25 cellular contexts compared by ENCODE assay signal in the genomic region with DNA sequence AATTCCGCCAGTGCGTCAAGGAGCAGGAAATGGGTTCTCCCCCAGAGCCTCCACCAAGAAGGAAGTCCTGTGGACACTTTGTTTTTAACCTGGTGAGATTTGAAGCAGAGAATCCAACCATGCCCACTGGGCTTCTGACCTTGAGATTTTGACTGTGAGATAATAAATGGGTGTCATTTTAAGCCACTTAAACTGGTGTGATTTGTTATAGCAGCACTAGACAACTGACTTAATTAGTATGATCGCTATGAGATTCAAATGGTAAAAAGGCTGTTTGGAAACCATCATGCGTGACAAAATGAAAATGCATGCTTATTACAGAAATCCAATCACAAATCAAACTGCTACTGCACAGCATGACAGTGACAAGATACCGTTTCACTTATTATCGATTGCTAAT.
"Had no signal": no experiment of that assay in that cellular context is flagged by ENCODE, and none has a peak within 500 bp of the region (broad histone marks: within the 10 kb centered on the region; RNA-seq: fewer than 3 reads in every experiment).

No MANE protein-coding gene starts in this region.

- DNase-seq: immature natural killer cell; kidney; left colon; left lung; lower lobe of right lung; mammary epithelial cell; mesenchymal stem cell; naive thymus-derived CD8-positive, alpha-beta T cell; nucleus accumbens; pancreas; posterior cingulate gyrus; retina; right cardiac atrium; stimulated activated CD4-positive, alpha-beta T cell treated with anti-CD3 and anti-CD28 coated beads, Interleukin-12 subunit alpha, Interleukin-12 subunit beta, amount 100 ng/mL, for 4 hours; stimulated activated CD4-positive, alpha-beta T cell treated with anti-CD3 and anti-CD28 coated beads, Interleukin-15, amount 100 ng/mL, for 24 hours; stimulated activated CD4-positive, alpha-beta T cell treated with anti-CD3 and anti-CD28 coated beads, Interleukin-2, amount 100 ng/mL, for 24 hours; stimulated activated CD4-positive, alpha-beta T cell treated with anti-CD3 and anti-CD28 coated beads, Interleukin-4, amount 100 ng/mL, for 1 hour; stimulated activated naive CD4-positive, alpha-beta T cell; tibial artery; trophoblast cell; upper lobe of right lung had no signal

- H3K4me3 ChIP-seq: left lung, lower lobe of right lung, pancreas, prostate gland, skin epidermis, suprapubic skin, thoracic aorta, tibial artery, upper lobe of right lung had no signal

- H3K27ac ChIP-seq: left lung, lower lobe of right lung, pancreas, prostate gland, skin epidermis, suprapubic skin, thoracic aorta, tibial artery, upper lobe of right lung had no signal

- H3K27me3 ChIP-seq: left lung, pancreas, suprapubic skin, tibial artery, upper lobe of right lung had no signal

- H3K36me3 ChIP-seq: left lung, lower lobe of right lung, pancreas, prostate gland, suprapubic skin, thoracic aorta, tibial artery, upper lobe of right lung had no signal
